In genomic region chr21:26923986-26924385, GRCh38 we compare ENCODE assay signal across 27 cellular contexts. TPM values are rescaled to one million over a fixed set of nuclear protein-coding genes. Genes with fewer than 3 reads are reported as not detected.
"Had no signal": no experiment of that assay in that cellular context is flagged by ENCODE, and none has a peak within 500 bp of the region (broad histone marks: within the 10 kb centered on the region; RNA-seq: fewer than 3 reads in every experiment).

No MANE protein-coding gene starts in this region.

- H3K4me3 ChIP-seq: heart left ventricle, lower lobe of right lung, pancreas, prostate gland, skin epidermis, suprapubic skin, thoracic aorta, tibial artery, upper lobe of right lung, uterus had no signal

- ATAC-seq: heart left ventricle; left ventricle myocardium superior; lower lobe of right lung; naive thymus-derived CD4-positive, alpha-beta T cell; natural killer cell treated with Interleukin-12 subunit alpha and Interleukin-12 subunit beta and Interleukin-15 and Interleukin-18, amount 100 ng/mL, for 72 hours; pancreas; right cardiac atrium; sciatic nerve; stimulated activated effector memory CD8-positive, alpha-beta T cell treated with anti-CD3 and anti-CD28 coated beads, Interleukin-12 subunit alpha, Interleukin-12 subunit beta, amount 100 ng/mL, for 72 hours; upper lobe of right lung had no signal

- FAIRE-seq: islet of Langerhans, pancreas had no signal

- H3K9me3 ChIP-seq: heart left ventricle, lower lobe of right lung, pancreas, prostate gland, suprapubic skin, thoracic aorta, tibial artery, upper lobe of right lung, uterus had no signal

- H3K27me3 ChIP-seq: heart left ventricle, pancreas, suprapubic skin, tibial artery, upper lobe of right lung, uterus had no signal

- H3K27ac ChIP-seq: heart left ventricle, lower lobe of right lung, pancreas, prostate gland, skin epidermis, suprapubic skin, thoracic aorta, tibial artery, upper lobe of right lung, uterus had no signal

- DNase-seq: heart left ventricle; hypothalamus; immature natural killer cell; left ventricle myocardium superior; lower lobe of right lung; mammary epithelial cell; mesenchymal stem cell; naive thymus-derived CD4-positive, alpha-beta T cell; nucleus accumbens; pancreas; posterior cingulate gyrus; retina; right cardiac atrium; stimulated activated CD4-positive, alpha-beta T cell treated with anti-CD3 and anti-CD28 coated beads, Interleukin-4, amount 100 ng/mL, for 24 hours; stimulated activated naive CD4-positive, alpha-beta T cell; tibial artery; trophoblast cell; upper lobe of right lung; uterus had no signal

- H3K36me3 ChIP-seq: lower lobe of right lung, pancreas, prostate gland, thoracic aorta, upper lobe of right lung, uterus had no signal

- H3K4me1 ChIP-seq: heart left ventricle, lower lobe of right lung, pancreas, prostate gland, suprapubic skin, tibial artery, upper lobe of right lung, uterus had no signal

RNA-seq across cellular contexts. Expression of gene ADAMTS5, which starts 42.9 kb away (rescaled TPM):
- total RNA-seq: natural killer cell treated with Interleukin-12 subunit alpha and Interleukin-12 subunit beta and Interleukin-15 and Interleukin-18, amount 100 ng/mL, for 72 hours had no signal
- polyA plus RNA-seq: immature natural killer cell; naive thymus-derived CD4-positive, alpha-beta T cell had no signal
